In the genomic region with DNA sequence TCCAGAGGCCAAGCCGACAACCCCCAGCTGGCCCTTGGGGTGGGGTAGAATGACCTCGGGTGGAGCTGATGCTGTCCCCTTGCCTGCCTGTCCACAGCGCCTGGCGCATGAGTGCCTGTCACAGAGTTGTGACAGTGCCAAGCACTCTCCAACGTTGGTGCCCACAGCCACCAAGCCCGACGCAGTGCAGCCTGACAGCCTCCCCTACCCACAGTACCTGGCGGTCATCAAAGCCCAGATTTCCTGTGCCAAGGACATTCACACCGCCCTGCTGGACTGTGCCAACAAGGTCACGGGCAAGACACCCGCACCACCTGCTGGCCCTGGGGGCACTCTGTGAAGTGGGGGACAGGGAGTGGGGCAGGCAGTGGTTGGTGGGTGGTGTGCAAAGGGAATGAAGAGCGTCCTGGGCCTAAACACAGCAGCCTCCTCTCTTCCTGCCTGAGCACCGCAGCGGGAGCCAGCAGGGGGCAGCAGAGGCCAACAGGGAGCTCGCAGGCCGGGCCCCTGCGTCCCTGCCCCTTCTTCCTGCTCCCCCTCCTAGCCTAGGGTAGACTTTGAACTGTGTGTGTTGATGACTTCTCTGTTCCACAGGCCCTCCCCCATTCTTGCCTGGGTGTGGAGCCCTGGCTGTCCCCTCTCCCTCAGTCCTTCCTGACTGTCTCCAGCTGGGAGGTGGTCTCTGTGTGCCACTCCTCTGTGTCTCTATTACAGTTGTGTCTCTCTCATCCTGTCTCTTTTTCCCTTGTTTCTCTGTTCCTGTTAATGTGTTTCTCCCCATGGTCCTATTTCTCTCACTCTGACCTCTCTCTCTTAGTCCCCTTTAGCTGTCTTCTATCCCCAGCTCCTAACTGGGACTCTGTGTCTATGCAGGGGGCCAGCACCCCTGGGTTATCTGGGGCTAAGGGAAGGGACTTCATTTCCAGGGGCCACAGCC, we compare ENCODE assay signal across 1 cellular context.
TF ChIP-seq lines count a peak whose summit lies in the region.

No MANE protein-coding gene starts in this region.

TF ChIP-seq in K562, 482 proteins besides CTCF, POLR2A, EP300 and RAD21 (continued from another document and continues in another):
- TF ChIP-seq ZNF217 (CRISPR knock-in tag; IDR thresholded peaks at IDR 0.05) (no peak), ARHGAP35 (IDR thresholded peaks at IDR 0.05; ENCODE audit: partially characterized antibody) (no peak), MTF1 (CRISPR knock-in tag; IDR thresholded peaks at IDR 0.05; ENCODE audit: borderline replicate concordance) (no peak), STAG1 (CRISPR knock-in tag; IDR thresholded peaks at IDR 0.05; ENCODE audit: borderline replicate concordance) (peak; percentile 58; the same call in 1 of the 2 replicates), CBX8 (IDR thresholded peaks at IDR 0.05; ENCODE audit: borderline replicate concordance, extremely low read depth, low read depth, low read length, poor library complexity, severe bottlenecking) (no peak), ZNF282 (CRISPR knock-in tag; IDR thresholded peaks at IDR 0.05) (no peak), RUNX1 (IDR thresholded peaks at IDR 0.05; ENCODE audit: low read depth) (no peak), TOE1 (IDR thresholded peaks at IDR 0.05; ENCODE audit: borderline replicate concordance) (peak; percentile 49), TOE1 (CRISPR knock-in tag; IDR thresholded peaks at IDR 0.05; ENCODE audit: borderline replicate concordance, low read depth) (no peak), ZNF239 (CRISPR knock-in tag; IDR thresholded peaks at IDR 0.05) (no peak), HOXB6 (CRISPR knock-in tag; IDR thresholded peaks at IDR 0.05; ENCODE audit: borderline replicate concordance) (no peak), TCF7 (IDR thresholded peaks at IDR 0.05; ENCODE audit: borderline replicate concordance) (no peak), POLR2B (IDR thresholded peaks at IDR 0.05; ENCODE audit: low read depth, partially characterized antibody) (no peak), JUNB (CRISPR knock-in tag; conservative IDR thresholded peaks at IDR 0.05) (no peak), ZNF431 (CRISPR knock-in tag; IDR thresholded peaks at IDR 0.05) (no peak), CC2D1A (IDR thresholded peaks at IDR 0.05) (peak; percentile 92), HMG20A (CRISPR knock-in tag; conservative IDR thresholded peaks at IDR 0.05) (no peak), FOXJ3 (CRISPR knock-in tag; IDR thresholded peaks at IDR 0.05) (no peak), ZNF232 (CRISPR knock-in tag; IDR thresholded peaks at IDR 0.05) (no peak), RBM34 (IDR thresholded peaks at IDR 0.05; ENCODE audit: borderline replicate concordance, insufficient read depth, low read length) (no peak), CBX3 (IDR thresholded peaks at IDR 0.05; ENCODE audit: borderline replicate concordance in 1 of 2, low read length in 2 of 2) (peak in 1 of 2 experiments; percentile 67; a peak in 1 of 3 replicates), MYBL2 (IDR thresholded peaks at IDR 0.05; ENCODE audit: low read depth) (no peak), MYBL2 (CRISPR knock-in tag; IDR thresholded peaks at IDR 0.05; ENCODE audit: borderline replicate concordance) (no peak), TCF7L2 (IDR thresholded peaks at IDR 0.05; ENCODE audit: low read depth, low read length) (no peak), KAT2B (IDR thresholded peaks at IDR 0.05; ENCODE audit: low read depth, low read length) (no peak), SAFB2 (IDR thresholded peaks at IDR 0.05; ENCODE audit: borderline replicate concordance, low read depth, low read length, severe bottlenecking) (no peak), ZNF143 (CRISPR knock-in tag; IDR thresholded peaks at IDR 0.05) (no peak), ZNF778 (CRISPR knock-in tag; IDR thresholded peaks at IDR 0.05) (no peak), RBM17 (IDR thresholded peaks at IDR 0.05; ENCODE audit: borderline replicate concordance, low read depth, low read length) (no peak), ZC3H8 (IDR thresholded peaks at IDR 0.05) (no peak), PRPF4 (IDR thresholded peaks at IDR 0.05; ENCODE audit: insufficient read depth, low read depth, low read length, poor library complexity, severe bottlenecking) (no peak), E2F3 (CRISPR knock-in tag; IDR thresholded peaks at IDR 0.05) (no peak), HNRNPUL1 (IDR thresholded peaks at IDR 0.05; ENCODE audit: low read length) (no peak)
- TF ChIP-seq, protein P1, sequence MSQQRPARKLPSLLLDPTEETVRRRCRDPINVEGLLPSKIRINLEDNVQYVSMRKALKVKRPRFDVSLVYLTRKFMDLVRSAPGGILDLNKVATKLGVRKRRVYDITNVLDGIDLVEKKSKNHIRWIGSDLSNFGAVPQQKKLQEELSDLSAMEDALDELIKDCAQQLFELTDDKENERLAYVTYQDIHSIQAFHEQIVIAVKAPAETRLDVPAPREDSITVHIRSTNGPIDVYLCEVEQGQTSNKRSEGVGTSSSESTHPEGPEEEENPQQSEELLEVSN (IDR thresholded peaks at IDR 0.05; ENCODE audit: borderline replicate concordance in 1 of 2, extremely low read depth in 1 of 2, insufficient read depth in 1 of 2, insufficient read length in 1 of 2, low read depth in 1 of 2, low read length in 1 of 2, poor library complexity in 1 of 2, severe bottlenecking in 1 of 2), result no peak
- TF ChIP-seq, protein P2, sequence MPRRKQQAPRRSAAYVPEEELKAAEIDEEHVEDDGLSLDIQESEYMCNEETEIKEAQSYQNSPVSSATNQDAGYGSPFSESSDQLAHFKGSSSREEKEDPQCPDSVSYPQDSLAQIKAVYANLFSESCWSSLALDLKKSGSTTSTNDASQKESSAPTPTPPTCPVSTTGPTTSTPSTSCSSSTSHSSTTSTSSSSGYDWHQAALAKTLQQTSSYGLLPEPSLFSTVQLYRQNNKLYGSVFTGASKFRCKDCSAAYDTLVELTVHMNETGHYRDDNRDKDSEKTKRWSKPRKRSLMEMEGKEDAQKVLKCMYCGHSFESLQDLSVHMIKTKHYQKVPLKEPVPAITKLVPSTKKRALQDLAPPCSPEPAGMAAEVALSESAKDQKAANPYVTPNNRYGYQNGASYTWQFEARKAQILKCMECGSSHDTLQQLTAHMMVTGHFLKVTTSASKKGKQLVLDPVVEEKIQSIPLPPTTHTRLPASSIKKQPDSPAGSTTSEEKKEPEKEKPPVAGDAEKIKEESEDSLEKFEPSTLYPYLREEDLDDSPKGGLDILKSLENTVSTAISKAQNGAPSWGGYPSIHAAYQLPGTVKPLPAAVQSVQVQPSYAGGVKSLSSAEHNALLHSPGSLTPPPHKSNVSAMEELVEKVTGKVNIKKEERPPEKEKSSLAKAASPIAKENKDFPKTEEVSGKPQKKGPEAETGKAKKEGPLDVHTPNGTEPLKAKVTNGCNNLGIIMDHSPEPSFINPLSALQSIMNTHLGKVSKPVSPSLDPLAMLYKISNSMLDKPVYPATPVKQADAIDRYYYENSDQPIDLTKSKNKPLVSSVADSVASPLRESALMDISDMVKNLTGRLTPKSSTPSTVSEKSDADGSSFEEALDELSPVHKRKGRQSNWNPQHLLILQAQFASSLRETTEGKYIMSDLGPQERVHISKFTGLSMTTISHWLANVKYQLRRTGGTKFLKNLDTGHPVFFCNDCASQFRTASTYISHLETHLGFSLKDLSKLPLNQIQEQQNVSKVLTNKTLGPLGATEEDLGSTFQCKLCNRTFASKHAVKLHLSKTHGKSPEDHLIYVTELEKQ (CRISPR knock-in tag; IDR thresholded peaks at IDR 0.05), result no peak
- TF ChIP-seq, protein P3, sequence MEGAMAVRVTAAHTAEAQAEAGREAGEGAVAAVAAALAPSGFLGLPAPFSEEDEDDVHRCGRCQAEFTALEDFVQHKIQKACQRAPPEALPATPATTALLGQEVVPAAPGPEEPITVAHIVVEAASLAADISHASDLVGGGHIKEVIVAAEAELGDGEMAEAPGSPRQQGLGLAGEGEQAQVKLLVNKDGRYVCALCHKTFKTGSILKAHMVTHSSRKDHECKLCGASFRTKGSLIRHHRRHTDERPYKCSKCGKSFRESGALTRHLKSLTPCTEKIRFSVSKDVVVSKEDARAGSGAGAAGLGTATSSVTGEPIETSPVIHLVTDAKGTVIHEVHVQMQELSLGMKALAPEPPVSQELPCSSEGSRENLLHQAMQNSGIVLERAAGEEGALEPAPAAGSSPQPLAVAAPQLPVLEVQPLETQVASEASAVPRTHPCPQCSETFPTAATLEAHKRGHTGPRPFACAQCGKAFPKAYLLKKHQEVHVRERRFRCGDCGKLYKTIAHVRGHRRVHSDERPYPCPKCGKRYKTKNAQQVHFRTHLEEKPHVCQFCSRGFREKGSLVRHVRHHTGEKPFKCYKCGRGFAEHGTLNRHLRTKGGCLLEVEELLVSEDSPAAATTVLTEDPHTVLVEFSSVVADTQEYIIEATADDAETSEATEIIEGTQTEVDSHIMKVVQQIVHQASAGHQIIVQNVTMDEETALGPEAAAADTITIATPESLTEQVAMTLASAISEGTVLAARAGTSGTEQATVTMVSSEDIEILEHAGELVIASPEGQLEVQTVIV (CRISPR knock-in tag; IDR thresholded peaks at IDR 0.05; ENCODE audit: borderline replicate concordance), result no peak
- TF ChIP-seq, protein P4, sequence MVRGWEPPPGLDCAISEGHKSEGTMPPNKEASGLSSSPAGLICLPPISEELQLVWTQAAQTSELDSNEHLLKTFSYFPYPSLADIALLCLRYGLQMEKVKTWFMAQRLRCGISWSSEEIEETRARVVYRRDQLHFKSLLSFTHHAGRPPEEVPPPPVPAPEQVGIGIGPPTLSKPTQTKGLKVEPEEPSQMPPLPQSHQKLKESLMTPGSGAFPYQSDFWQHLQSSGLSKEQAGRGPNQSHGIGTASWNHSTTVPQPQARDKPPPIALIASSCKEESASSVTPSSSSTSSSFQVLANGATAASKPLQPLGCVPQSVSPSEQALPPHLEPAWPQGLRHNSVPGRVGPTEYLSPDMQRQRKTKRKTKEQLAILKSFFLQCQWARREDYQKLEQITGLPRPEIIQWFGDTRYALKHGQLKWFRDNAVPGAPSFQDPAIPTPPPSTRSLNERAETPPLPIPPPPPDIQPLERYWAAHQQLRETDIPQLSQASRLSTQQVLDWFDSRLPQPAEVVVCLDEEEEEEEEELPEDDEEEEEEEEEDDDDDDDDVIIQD (CRISPR knock-in tag; IDR thresholded peaks at IDR 0.05), result no peak
- TF ChIP-seq, protein P5, sequence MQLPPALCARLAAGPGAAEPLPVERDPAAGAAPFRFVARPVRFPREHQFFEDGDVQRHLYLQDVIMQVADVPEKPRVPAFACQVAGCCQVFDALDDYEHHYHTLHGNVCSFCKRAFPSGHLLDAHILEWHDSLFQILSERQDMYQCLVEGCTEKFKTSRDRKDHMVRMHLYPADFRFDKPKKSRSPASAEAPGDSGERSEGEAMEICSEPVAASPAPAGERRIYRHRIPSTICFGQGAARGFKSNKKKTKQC (CRISPR knock-in tag; IDR thresholded peaks at IDR 0.05), result no peak
- TF ChIP-seq, protein P6, sequence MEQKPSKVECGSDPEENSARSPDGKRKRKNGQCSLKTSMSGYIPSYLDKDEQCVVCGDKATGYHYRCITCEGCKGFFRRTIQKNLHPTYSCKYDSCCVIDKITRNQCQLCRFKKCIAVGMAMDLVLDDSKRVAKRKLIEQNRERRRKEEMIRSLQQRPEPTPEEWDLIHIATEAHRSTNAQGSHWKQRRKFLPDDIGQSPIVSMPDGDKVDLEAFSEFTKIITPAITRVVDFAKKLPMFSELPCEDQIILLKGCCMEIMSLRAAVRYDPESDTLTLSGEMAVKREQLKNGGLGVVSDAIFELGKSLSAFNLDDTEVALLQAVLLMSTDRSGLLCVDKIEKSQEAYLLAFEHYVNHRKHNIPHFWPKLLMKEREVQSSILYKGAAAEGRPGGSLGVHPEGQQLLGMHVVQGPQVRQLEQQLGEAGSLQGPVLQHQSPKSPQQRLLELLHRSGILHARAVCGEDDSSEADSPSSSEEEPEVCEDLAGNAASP (IDR thresholded peaks at IDR 0.05), result no peak
- TF ChIP-seq, protein P7, sequence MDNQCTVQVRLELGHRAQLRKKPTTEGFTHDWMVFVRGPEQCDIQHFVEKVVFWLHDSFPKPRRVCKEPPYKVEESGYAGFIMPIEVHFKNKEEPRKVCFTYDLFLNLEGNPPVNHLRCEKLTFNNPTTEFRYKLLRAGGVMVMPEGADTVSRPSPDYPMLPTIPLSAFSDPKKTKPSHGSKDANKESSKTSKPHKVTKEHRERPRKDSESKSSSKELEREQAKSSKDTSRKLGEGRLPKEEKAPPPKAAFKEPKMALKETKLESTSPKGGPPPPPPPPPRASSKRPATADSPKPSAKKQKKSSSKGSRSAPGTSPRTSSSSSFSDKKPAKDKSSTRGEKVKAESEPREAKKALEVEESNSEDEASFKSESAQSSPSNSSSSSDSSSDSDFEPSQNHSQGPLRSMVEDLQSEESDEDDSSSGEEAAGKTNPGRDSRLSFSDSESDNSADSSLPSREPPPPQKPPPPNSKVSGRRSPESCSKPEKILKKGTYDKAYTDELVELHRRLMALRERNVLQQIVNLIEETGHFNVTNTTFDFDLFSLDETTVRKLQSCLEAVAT (IDR thresholded peaks at IDR 0.05), result peak in 1 of 2 experiments; percentile 12; a peak in 1 of 4 replicates
- TF ChIP-seq, protein P8, sequence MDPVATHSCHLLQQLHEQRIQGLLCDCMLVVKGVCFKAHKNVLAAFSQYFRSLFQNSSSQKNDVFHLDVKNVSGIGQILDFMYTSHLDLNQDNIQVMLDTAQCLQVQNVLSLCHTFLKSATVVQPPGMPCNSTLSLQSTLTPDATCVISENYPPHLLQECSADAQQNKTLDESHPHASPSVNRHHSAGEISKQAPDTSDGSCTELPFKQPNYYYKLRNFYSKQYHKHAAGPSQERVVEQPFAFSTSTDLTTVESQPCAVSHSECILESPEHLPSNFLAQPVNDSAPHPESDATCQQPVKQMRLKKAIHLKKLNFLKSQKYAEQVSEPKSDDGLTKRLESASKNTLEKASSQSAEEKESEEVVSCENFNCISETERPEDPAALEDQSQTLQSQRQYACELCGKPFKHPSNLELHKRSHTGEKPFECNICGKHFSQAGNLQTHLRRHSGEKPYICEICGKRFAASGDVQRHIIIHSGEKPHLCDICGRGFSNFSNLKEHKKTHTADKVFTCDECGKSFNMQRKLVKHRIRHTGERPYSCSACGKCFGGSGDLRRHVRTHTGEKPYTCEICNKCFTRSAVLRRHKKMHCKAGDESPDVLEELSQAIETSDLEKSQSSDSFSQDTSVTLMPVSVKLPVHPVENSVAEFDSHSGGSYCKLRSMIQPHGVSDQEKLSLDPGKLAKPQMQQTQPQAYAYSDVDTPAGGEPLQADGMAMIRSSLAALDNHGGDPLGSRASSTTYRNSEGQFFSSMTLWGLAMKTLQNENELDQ (CRISPR knock-in tag; IDR thresholded peaks at IDR 0.05; ENCODE audit: borderline replicate concordance), result no peak
- TF ChIP-seq, protein P9, sequence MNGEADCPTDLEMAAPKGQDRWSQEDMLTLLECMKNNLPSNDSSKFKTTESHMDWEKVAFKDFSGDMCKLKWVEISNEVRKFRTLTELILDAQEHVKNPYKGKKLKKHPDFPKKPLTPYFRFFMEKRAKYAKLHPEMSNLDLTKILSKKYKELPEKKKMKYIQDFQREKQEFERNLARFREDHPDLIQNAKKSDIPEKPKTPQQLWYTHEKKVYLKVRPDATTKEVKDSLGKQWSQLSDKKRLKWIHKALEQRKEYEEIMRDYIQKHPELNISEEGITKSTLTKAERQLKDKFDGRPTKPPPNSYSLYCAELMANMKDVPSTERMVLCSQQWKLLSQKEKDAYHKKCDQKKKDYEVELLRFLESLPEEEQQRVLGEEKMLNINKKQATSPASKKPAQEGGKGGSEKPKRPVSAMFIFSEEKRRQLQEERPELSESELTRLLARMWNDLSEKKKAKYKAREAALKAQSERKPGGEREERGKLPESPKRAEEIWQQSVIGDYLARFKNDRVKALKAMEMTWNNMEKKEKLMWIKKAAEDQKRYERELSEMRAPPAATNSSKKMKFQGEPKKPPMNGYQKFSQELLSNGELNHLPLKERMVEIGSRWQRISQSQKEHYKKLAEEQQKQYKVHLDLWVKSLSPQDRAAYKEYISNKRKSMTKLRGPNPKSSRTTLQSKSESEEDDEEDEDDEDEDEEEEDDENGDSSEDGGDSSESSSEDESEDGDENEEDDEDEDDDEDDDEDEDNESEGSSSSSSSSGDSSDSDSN (IDR thresholded peaks at IDR 0.05; ENCODE audit: borderline replicate concordance in 1 of 2, low read depth in 2 of 2, low read length in 2 of 2), result no peak
